ENCODE assay signal across 4 cellular contexts in the genomic region with DNA sequence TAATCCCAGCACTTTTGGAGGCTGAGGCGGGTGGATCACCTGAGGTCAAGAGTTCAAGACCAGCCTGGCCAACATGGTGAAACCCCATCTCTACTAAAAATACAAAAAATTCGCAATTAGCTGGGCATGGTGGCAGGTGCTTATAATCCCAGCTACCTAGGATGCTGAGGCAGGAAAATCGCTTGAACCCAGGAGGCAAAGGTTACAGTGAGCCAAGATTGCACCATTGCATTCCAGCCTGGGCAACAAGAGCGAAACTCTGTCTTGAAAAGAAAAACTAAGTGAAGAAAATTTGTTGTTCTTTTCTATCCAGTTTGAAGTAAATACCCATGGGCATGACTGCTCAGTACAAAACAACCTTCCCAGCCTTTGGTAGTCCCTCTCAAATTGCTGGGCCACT. TPM values are rescaled to one million over a fixed set of nuclear protein-coding genes. Genes with fewer than 3 reads are reported as not detected.
"Had no signal": no experiment of that assay in that cellular context is flagged by ENCODE, and none has a peak within 500 bp of the region (broad histone marks: within the 10 kb centered on the region; RNA-seq: fewer than 3 reads in every experiment).

No MANE protein-coding gene starts in this region.

RNA-seq across cellular contexts. Expression of gene MYRIP, which starts 24.4 kb away (rescaled TPM):
- total RNA-seq: mononuclear cell; naive thymus-derived CD4-positive, alpha-beta T cell had no signal
- polyA plus RNA-seq: hepatocyte; mammary epithelial cell; naive thymus-derived CD4-positive, alpha-beta T cell had no signal
